15 cellular contexts compared by ENCODE assay signal in genomic region chr3:131036986-131037385, GRCh38.
"Had no signal": no experiment of that assay in that cellular context is flagged by ENCODE, and none has a peak within 500 bp of the region (broad histone marks: within the 10 kb centered on the region; RNA-seq: fewer than 3 reads in every experiment).

No MANE protein-coding gene starts in this region.

- H3K27ac Mint-ChIP-seq: activated naive CD4-positive, alpha-beta T cell treated with anti-CD3 and anti-CD28 coated beads, Interleukin-2, amount 50 U/mL, for 24 hours; immature natural killer cell; memory B cell had no signal

- H3K27me3 Mint-ChIP-seq: activated naive CD4-positive, alpha-beta T cell treated with anti-CD3 and anti-CD28 coated beads, Interleukin-2, amount 50 U/mL, for 24 hours; memory B cell had no signal

- H3K4me1 Mint-ChIP-seq: memory B cell had no signal

- H3K27ac ChIP-seq: body of pancreas, colonic mucosa, heart right ventricle, prostate gland, right atrium auricular region, tibial nerve, vagina, WERI-Rb-1 had no signal

- H3K9me3 Mint-ChIP-seq: memory B cell had no signal

- H3K4me3 Mint-ChIP-seq: activated naive CD4-positive, alpha-beta T cell treated with anti-CD3 and anti-CD28 coated beads, Interleukin-2, amount 50 U/mL, for 24 hours; immature natural killer cell; memory B cell had no signal

- H3K4me3 ChIP-seq: body of pancreas, colonic mucosa, heart right ventricle, prostate gland, right atrium auricular region, tibial nerve, vagina had no signal

- DNase-seq: activated CD4-positive, alpha-beta T cell treated with anti-CD3 and anti-CD28 coated beads, Interleukin-2, amount 50 U/mL, for 4 hours; activated gamma-delta T cell; body of pancreas; central memory CD4-positive, alpha-beta T cell; colonic mucosa; heart right ventricle; immature natural killer cell; stimulated activated naive CD8-positive, alpha-beta T cell treated with anti-CD3 and anti-CD28 coated beads, Interleukin-15, Interleukin-2, amounts not matched to agents 100 U/mL and 50 U/mL, for 24 hours; WERI-Rb-1 had no signal

- H3K4me1 ChIP-seq: body of pancreas, colonic mucosa, heart right ventricle, prostate gland, right atrium auricular region, tibial nerve, vagina had no signal

- ATAC-seq: body of pancreas; heart right ventricle; stimulated activated naive CD8-positive, alpha-beta T cell treated with anti-CD3 and anti-CD28 coated beads, Interleukin-15, Interleukin-2, amounts not matched to agents 100 U/mL and 50 U/mL, for 24 hours had no signal

- H3K27me3 ChIP-seq: body of pancreas, colonic mucosa, heart right ventricle, right atrium auricular region, tibial nerve, vagina had no signal

- H3K36me3 ChIP-seq: colonic mucosa, prostate gland, right atrium auricular region, vagina, WERI-Rb-1 had no signal

- H3K9me3 ChIP-seq: body of pancreas, colonic mucosa, heart right ventricle, prostate gland, right atrium auricular region, tibial nerve, vagina had no signal
